Comparison of ENCODE assay signal across 7 cellular contexts in the genomic region with DNA sequence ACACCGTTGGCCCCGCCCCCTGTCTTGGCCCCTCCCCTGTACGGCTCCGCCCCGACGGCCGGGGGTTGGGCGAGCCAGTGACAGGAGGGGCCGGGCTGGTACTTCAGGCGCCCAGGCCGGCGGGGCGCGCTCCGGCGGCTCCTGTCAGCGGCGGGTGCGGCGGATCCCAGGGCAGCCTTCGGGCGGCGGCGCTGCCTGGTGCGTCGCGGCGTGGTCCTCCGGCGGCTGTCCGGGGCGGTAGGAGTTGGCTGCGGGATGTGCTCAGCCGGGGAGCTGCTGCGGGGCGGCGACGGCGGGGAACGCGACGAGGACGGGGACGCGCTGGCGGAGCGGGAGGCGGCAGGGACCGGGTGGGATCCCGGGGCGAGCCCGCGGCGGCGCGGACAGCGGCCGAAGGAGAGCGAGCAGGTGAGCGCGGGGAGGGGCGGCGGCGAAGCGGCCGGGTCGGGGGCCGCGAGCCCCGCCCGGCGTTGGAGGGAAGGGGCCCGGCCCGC. TPM values are rescaled to one million over a fixed set of nuclear protein-coding genes. Genes with fewer than 3 reads are reported as not detected.
DNase-seq lines count a peak whose midpoint lies in the region; ATAC-seq and TF ChIP-seq lines count a peak whose summit lies in the region.

Gene FAM241A, plus strand, starts transcription at position 129 of the 494 bp plus-strand sequence. Its CDS starts 127 bp downstream, at position 256.

- H3K27me3 ChIP-seq in breast epithelium: no peaks in the 10 kb centered on the region

- H3K27ac ChIP-seq in VCaP (peak within 1 kb of the TSS; percentile 82), breast epithelium (peak within 1 kb of the TSS; percentile 88 to 90)

- H3K27me3 Mint-ChIP-seq in immature natural killer cell (ENCODE audit: low read depth in 3 of 3): peaks cover 3 to 9% (median 5%) of the 10 kb centered on the region in 3 donors

- no peaks in the 10 kb centered on the region for H3K36me3 ChIP-seq in breast epithelium

- no peaks in the 10 kb centered on the region for H3K36me3 Mint-ChIP-seq in immature natural killer cell

- peaks cover 0 to 6% of the 10 kb centered on the region in 2 donors for H3K4me1 ChIP-seq in breast epithelium

- intact Hi-C loops in breast epithelium (cut with DNase I; ENCODE audit: low total_unique reads): loop anchor here (5.0 kb wide), 1 partner anchor 1627 kb away; no protein-coding TSS in a partner anchor

- H3K4me1 Mint-ChIP-seq in immature natural killer cell: peaks cover 11 to 19% of the 10 kb centered on the region in 2 donors

- peak; percentile 96 for ATAC-seq in GM18502 (IDR thresholded peaks at IDR 0.05; ENCODE audit: poor library complexity, unreplicated experiment)
- peak; percentile 89 for ATAC-seq in HG02678 (IDR thresholded peaks at IDR 0.05; ENCODE audit: unreplicated experiment)

- H3K27ac Mint-ChIP-seq in immature natural killer cell: peak within 1 kb of the TSS; percentile 61 to 95 (median 88)

- H3K4me3 Mint-ChIP-seq in immature natural killer cell: peak within 1 kb of the TSS; percentile 84 to 95 (median 93)

- no peaks in the 10 kb centered on the region for H3K9me3 Mint-ChIP-seq in immature natural killer cell

- no peaks in the 10 kb centered on the region for H3K9me3 ChIP-seq in breast epithelium

- TF ChIP-seq POLR2A in breast epithelium (IDR thresholded peaks at IDR 0.05): no peak

- peak; percentile 38 to 71 for DNase-seq in NCI-H1930 (lab: John Stamatoyannopoulos, UW)
- peak; percentile 83 to 84 for DNase-seq in breast epithelium (ENCODE audit: low spot score in 2 of 2)
- peak; percentile 82 to 85 (median 84) for DNase-seq in immature natural killer cell
- DNase-seq in stimulated activated CD4-positive, alpha-beta T cell treated with anti-CD3 and anti-CD28 coated beads, Interleukin-12 subunit alpha, Interleukin-12 subunit beta, amount 100 ng/mL, for 4 hours: peak; percentile 95

- peak within 1 kb of the TSS; percentile 77 to 93 (median 85) for H3K4me3 ChIP-seq in breast epithelium

- no peak for TF ChIP-seq CTCF in VCaP (conservative IDR thresholded peaks at IDR 0.05)
- TF ChIP-seq CTCF in breast epithelium (IDR thresholded peaks at IDR 0.05): no peak

RNA-seq across cellular contexts. Expression of gene FAM241A, which starts in this region (rescaled TPM):
- 10 to 100 TPM in 1 of 3 donors, 1 to 10 TPM in 2; 4.3 to 11.5 (median 7.5) TPM for total RNA-seq in breast epithelium
- polyA plus RNA-seq in immature natural killer cell: 1 to 10 TPM in 1 of 3 donors, under 1 TPM in 2; 0.67 to 1.4 (median 0.71) TPM

Comparison
In these comparisons a context has a peak if more than half of its experiments do, and no peak if none do; other contexts are left out.
1. Peak in every context shown above with its lines: DNase-seq, ATAC-seq, H3K4me3 ChIP-seq and H3K27ac ChIP-seq.